In genomic region chr16:67430504-67431076, GRCh38 we compare ENCODE assay signal across 6 cellular contexts. TPM values are rescaled to one million over a fixed set of nuclear protein-coding genes. Genes with fewer than 3 reads are reported as not detected.
DNase-seq lines count a peak whose midpoint lies in the region; ATAC-seq and TF ChIP-seq lines count a peak whose summit lies in the region.

No MANE protein-coding gene starts in this region.

- peak overlapping the region; percentile 75 for H3K4me2 ChIP-seq in OCI-LY3 (ENCODE audit: low read length)

- ATAC-seq in effector memory CD8-positive, alpha-beta T cell (replicated peaks) = peak; percentile 57
- no peak for ATAC-seq in GM19467 (IDR thresholded peaks at IDR 0.05; ENCODE audit: unreplicated experiment)

- H3K4me1 Mint-ChIP-seq in effector memory CD8-positive, alpha-beta T cell (ENCODE audit: low read depth in 2 of 2) = peaks cover 3 to 4% of the 10 kb centered on the region in 2 donors

- H3K27me3 ChIP-seq in OCI-LY3 (ENCODE audit: low read depth, low read length) = peaks cover 5% of the 10 kb centered on the region

- H3K9ac ChIP-seq in OCI-LY3 (ENCODE audit: low read length) = peak overlapping the region; percentile 41

- H3K27ac ChIP-seq in OCI-LY3 (ENCODE audit: low read length) = no peak overlapping the region

- H3K4me1 ChIP-seq in OCI-LY3 (ENCODE audit: low read length) = peaks cover 16% of the 10 kb centered on the region

- no peaks in the 10 kb centered on the region for H3K79me2 ChIP-seq in OCI-LY3 (ENCODE audit: low read length)

- no peaks in the 10 kb centered on the region for H3K36me3 ChIP-seq in OCI-LY3 (replicated peaks; ENCODE audit: low read depth, low read length)

- peaks cover 4% of the 10 kb centered on the region for H4K20me1 ChIP-seq in OCI-LY3 (ENCODE audit: insufficient read depth, low read length)

- peaks cover 12% of the 10 kb centered on the region for H3K36me3 Mint-ChIP-seq in effector memory CD8-positive, alpha-beta T cell (ENCODE audit: insufficient read depth)

- peak overlapping the region in 1 of 2 donors; percentile 67 for H3K27ac Mint-ChIP-seq in effector memory CD8-positive, alpha-beta T cell

- in situ Hi-C loops in G401 (cut with HindIII; ENCODE audit: low sequenced_read_pairs) = no loop called here

- DNase-seq in AG09309 (ENCODE audit: low read depth) (no peak), retinal pigment epithelial cell (ENCODE audit: low read depth) (no peak), G401 (ENCODE audit: low spot score) (no peak)
- DNase-seq in effector memory CD8-positive, alpha-beta T cell = peak in 1 of 3 experiments; percentile 10

- H3K27me3 Mint-ChIP-seq in effector memory CD8-positive, alpha-beta T cell = peaks cover 31 to 49% of the 10 kb centered on the region in 2 donors

- H3K4me3 Mint-ChIP-seq in effector memory CD8-positive, alpha-beta T cell = peak overlapping the region; percentile 81 to 83

- peak overlapping the region; percentile 17; the same call in 1 of the 2 replicates for H3K4me3 ChIP-seq in AG09309 (ENCODE audit: control insufficient read depth, low read depth, low read length)
- H3K4me3 ChIP-seq in OCI-LY3 (ENCODE audit: low read length) = peak overlapping the region; percentile 76
- H3K4me3 ChIP-seq in retinal pigment epithelial cell (ENCODE audit: low read length) = peak overlapping the region; percentile 4

- no peaks in the 10 kb centered on the region for H3K9me3 Mint-ChIP-seq in effector memory CD8-positive, alpha-beta T cell

- H2AFZ ChIP-seq in OCI-LY3 (ENCODE audit: low read depth, low read length) = peak overlapping the region; percentile 57; the same call in 1 of the 2 replicates

- no peaks in the 10 kb centered on the region for H3K9me3 ChIP-seq in OCI-LY3 (ENCODE audit: insufficient read depth, low read length)

- TF ChIP-seq CTCF in AG09309 (IDR thresholded peaks at IDR 0.05; ENCODE audit: control insufficient read depth, insufficient read depth, low read depth, low read length, missing control alignments) (no peak), OCI-LY3 (IDR thresholded peaks at IDR 0.05; ENCODE audit: low read depth, low read length) (no peak), retinal pigment epithelial cell (conservative IDR thresholded peaks at IDR 0.05; ENCODE audit: low read depth, low read length) (no peak)

RNA-seq across cellular contexts. Expression of gene HSD11B2, which starts 0.3 kb away (rescaled TPM):
- not detected in 2 replicates for total RNA-seq in G401 (2014; rRNA removed; shearing (Covaris generic))

RNA-seq across cellular contexts. Expression of gene ZDHHC1, which starts 14.3 kb away (rescaled TPM):
- 5.8 and 7.0 TPM in 2 replicates for total RNA-seq in G401 (2014; rRNA removed; shearing (Covaris generic))

RNA-seq across cellular contexts. Expression of gene TPPP3, which starts 37.3 kb away (rescaled TPM):
- total RNA-seq in G401 (2014; rRNA removed; shearing (Covaris generic)) = 1.6 and 1.8 TPM in 2 replicates

RNA-seq across cellular contexts. Expression of gene ATP6V0D1, which starts 50.4 kb away (rescaled TPM):
- 91.8 and 119 TPM in 2 replicates for total RNA-seq in G401 (2014; rRNA removed; shearing (Covaris generic))

RNA-seq across cellular contexts. Expression of gene AGRP, which starts 52.8 kb away (rescaled TPM):
- total RNA-seq in G401 (2014; rRNA removed; shearing (Covaris generic)) = not detected in 2 replicates

Comparison
In these comparisons a context has a peak if more than half of its experiments do, and no peak if none do; other contexts are left out.
1. H3K4me3 ChIP-seq: peak in every context shown above with its lines; median percentile 76 in OCI-LY3; 17 in AG09309; 4 in retinal pigment epithelial cell.